1 cellular context compared by ENCODE assay signal in the genomic region with DNA sequence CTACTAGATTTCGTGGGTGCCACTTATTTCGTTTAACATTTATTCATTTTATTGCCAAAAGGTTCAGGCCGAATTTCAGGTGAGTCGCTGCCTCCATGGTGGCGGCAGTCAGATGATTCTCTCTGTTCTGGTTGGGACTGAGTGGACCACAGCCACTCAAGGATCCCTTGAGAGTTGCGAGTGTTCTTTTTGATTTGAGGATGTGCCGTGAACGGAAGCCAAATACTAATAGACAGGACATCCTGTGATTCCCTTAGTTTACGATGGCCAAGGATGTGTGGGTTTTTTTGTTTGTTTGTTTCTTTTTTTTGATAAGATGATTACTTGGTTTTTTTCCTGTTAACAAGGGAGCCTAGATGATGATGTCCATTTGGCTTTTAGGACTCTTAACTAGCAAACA.
TF ChIP-seq lines count a peak whose summit lies in the region.

No MANE protein-coding gene starts in this region.

TF ChIP-seq in SK-N-SH treated with all-trans-retinoic acid at 6 μM for 48 hours, 23 proteins besides CTCF, POLR2A, EP300 and RAD21 (continued from another document):
- TF ChIP-seq, protein P1, sequence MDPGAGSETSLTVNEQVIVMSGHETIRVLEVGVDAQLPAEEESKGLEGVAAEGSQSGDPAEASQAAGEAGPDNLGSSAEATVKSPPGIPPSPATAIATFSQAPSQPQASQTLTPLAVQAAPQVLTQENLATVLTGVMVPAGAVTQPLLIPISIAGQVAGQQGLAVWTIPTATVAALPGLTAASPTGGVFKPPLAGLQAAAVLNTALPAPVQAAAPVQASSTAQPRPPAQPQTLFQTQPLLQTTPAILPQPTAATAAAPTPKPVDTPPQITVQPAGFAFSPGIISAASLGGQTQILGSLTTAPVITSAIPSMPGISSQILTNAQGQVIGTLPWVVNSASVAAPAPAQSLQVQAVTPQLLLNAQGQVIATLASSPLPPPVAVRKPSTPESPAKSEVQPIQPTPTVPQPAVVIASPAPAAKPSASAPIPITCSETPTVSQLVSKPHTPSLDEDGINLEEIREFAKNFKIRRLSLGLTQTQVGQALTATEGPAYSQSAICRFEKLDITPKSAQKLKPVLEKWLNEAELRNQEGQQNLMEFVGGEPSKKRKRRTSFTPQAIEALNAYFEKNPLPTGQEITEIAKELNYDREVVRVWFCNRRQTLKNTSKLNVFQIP (CRISPR knock-in tag; IDR thresholded peaks at IDR 0.05; ENCODE audit: borderline replicate concordance, low read depth): no peak
- TF ChIP-seq GLIS3 (CRISPR knock-in tag; IDR thresholded peaks at IDR 0.05) (no peak), ARNTL (CRISPR knock-in tag; IDR thresholded peaks at IDR 0.05; ENCODE audit: borderline replicate concordance, low read depth) (no peak), TSHZ2 (CRISPR knock-in tag; IDR thresholded peaks at IDR 0.05) (no peak)
